In genomic region chr1:31621872-31622730, GRCh38 we compare ENCODE assay signal across 21 cellular contexts. TPM values are rescaled to one million over a fixed set of nuclear protein-coding genes. Genes with fewer than 3 reads are reported as not detected.
DNase-seq lines count a peak whose midpoint lies in the region; ATAC-seq, FAIRE-seq and TF ChIP-seq lines count a peak whose summit lies in the region.
"Had no signal": no experiment of that assay in that cellular context is flagged by ENCODE, and none has a peak within 500 bp of the region (broad histone marks: within the 10 kb centered on the region; RNA-seq: fewer than 3 reads in every experiment).

No MANE protein-coding gene starts in this region.

- peak overlapping the region; percentile 1 to 22 for H3K27ac ChIP-seq in tibial artery

- ATAC-seq in HG02798 (IDR thresholded peaks at IDR 0.05; ENCODE audit: poor library complexity, unreplicated experiment) (no peak), GM18858 (IDR thresholded peaks at IDR 0.05; ENCODE audit: unreplicated experiment) (no peak), HG03045 (IDR thresholded peaks at IDR 0.05; ENCODE audit: unreplicated experiment) (no peak)
- ATAC-seq: Panc1 had no signal

- intact Hi-C loops in tibial artery (cut with DNase I; ENCODE audit: low total_unique reads) = no loop called here

- H3K36me3 ChIP-seq in bronchial epithelial cell (ENCODE audit: control insufficient read depth, insufficient read depth, low read length) (no peaks in the 10 kb centered on the region), tibial artery (no peaks in the 10 kb centered on the region)

- H3K4me1 ChIP-seq in tibial artery = peaks cover 0 to 55% (median 38%) of the 10 kb centered on the region in 4 donors

- TF ChIP-seq CTCF in bronchial epithelial cell (IDR thresholded peaks at IDR 0.05; ENCODE audit: insufficient read depth, low read length, severe bottlenecking) (no peak), tibial artery (IDR thresholded peaks at IDR 0.05) (no peak)

- FAIRE-seq in bronchial epithelial cell (lab: Jason Lieb, UNC) = peak; percentile 83

- H3K9me3 ChIP-seq in tibial artery = no peaks in the 10 kb centered on the region
- H3K9me3 ChIP-seq: BLaER1 treated with 17β-estradiol and CSF1 and Interleukin-3, amounts not matched to agents 10 nM and 100 nM had no signal

- H3K4me3 ChIP-seq in bronchial epithelial cell (ENCODE audit: low read depth, low read length) (no peak overlapping the region), tibial artery (no peak overlapping the region)
- H3K4me3 ChIP-seq: BLaER1 treated with 17β-estradiol and CSF1 and Interleukin-3, amounts not matched to agents 10 nM and 100 nM had no signal

- DNase-seq in activated CD8-positive, alpha-beta memory T cell treated with anti-CD3 and anti-CD28 coated beads, Interleukin-2, amount 50 U/mL, for 48 hours = peak; percentile 39
- no peak for DNase-seq in activated CD8-positive, alpha-beta memory T cell treated with anti-CD3 and anti-CD28 coated beads, Interleukin-2, amount 50 U/mL, for 4 hours
- no peak for DNase-seq in bronchial epithelial cell (ENCODE audit: low read depth)
- DNase-seq in middle frontal gyrus (ENCODE audit: extremely low spot score, low spot score) = peak; percentile 12
- DNase-seq in tibial artery = peak in 1 of 2 donors; percentile 63
- DNase-seq: DMS79 treated with DMSO at 0.1 percent for 48 hours, GOT3, HFFc6, NCI-H1092, NCI-H146, NCI-H2081 treated with DMSO at 0.1 percent for 48 hours, NCI-H510A treated with DMSO at 0.1 percent for 48 hours, SHP77 had no signal

- H3K27me3 ChIP-seq in bronchial epithelial cell (ENCODE audit: control insufficient read depth, insufficient read depth, low read length) = peaks cover 8% of the 10 kb centered on the region
- no peaks in the 10 kb centered on the region for H3K27me3 ChIP-seq in tibial artery

RNA-seq across cellular contexts. Expression of gene HCRTR1, which starts 4.6 kb away (rescaled TPM):
- not detected in 2 replicates for total RNA-seq in bronchial epithelial cell
- total RNA-seq: A172, HFFc6, HT-29, MCF 10A had no signal

RNA-seq across cellular contexts. Expression of gene PEF1, which starts 22.6 kb away (rescaled TPM):
- 67.4 and 95.2 TPM in 2 replicates for total RNA-seq in bronchial epithelial cell

RNA-seq across cellular contexts. Expression of gene TINAGL1, which starts 45.8 kb away (rescaled TPM):
- 55.4 and 154 TPM in 2 replicates for total RNA-seq in bronchial epithelial cell

Comparison
In these comparisons a context has a peak if more than half of its experiments do, and no peak if none do; other contexts are left out.
1. DNase-seq: peak in activated CD8-positive, alpha-beta memory T cell treated with anti-CD3 and anti-CD28 coated beads, Interleukin-2, amount 50 U/mL, for 48 hours (single experiment) and middle frontal gyrus (single experiment); none in activated CD8-positive, alpha-beta memory T cell treated with anti-CD3 and anti-CD28 coated beads, Interleukin-2, amount 50 U/mL, for 4 hours (single experiment) and bronchial epithelial cell (single experiment).